In the genomic region with DNA sequence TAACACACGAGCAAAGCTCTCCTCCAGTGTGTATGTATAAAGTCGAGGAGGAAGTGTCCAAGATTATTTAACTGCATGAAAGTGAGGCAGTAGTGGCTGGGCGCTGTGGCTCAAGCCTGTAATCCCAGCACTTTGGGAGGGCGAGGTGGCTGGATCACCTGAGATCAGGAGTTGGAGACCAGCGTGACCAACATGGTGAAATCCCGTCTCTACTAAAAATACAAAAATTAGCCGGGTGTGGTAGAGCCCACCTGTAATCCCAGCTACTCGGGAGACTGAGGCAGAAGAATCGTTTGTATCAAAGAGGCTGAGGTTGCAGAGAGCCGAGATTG, we compare ENCODE assay signal across 1 cellular context.
TF ChIP-seq lines count a peak whose summit lies in the region.

No MANE protein-coding gene starts in this region.

TF ChIP-seq in K562, 482 proteins besides CTCF, POLR2A, EP300 and RAD21:
- TF ChIP-seq GATA2 (CRISPR knock-in tag; IDR thresholded peaks at IDR 0.05) (no peak), NR0B1 (IDR thresholded peaks at IDR 0.05; ENCODE audit: partially characterized antibody) (no peak), HDAC6 (IDR thresholded peaks at IDR 0.05; ENCODE audit: low read depth, low read length) (no peak), LCOR (CRISPR knock-in tag; IDR thresholded peaks at IDR 0.05) (no peak), ZC3H11A (IDR thresholded peaks at IDR 0.05; ENCODE audit: low read depth, low read length) (no peak), HDAC1 (IDR thresholded peaks at IDR 0.05) (no peak), HNRNPLL (IDR thresholded peaks at IDR 0.05; ENCODE audit: low read depth, low read length, poor library complexity, severe bottlenecking) (no peak), CBX8 (IDR thresholded peaks at IDR 0.05; ENCODE audit: borderline replicate concordance, extremely low read depth, low read depth, low read length, poor library complexity, severe bottlenecking) (no peak)
- TF ChIP-seq, protein P1, sequence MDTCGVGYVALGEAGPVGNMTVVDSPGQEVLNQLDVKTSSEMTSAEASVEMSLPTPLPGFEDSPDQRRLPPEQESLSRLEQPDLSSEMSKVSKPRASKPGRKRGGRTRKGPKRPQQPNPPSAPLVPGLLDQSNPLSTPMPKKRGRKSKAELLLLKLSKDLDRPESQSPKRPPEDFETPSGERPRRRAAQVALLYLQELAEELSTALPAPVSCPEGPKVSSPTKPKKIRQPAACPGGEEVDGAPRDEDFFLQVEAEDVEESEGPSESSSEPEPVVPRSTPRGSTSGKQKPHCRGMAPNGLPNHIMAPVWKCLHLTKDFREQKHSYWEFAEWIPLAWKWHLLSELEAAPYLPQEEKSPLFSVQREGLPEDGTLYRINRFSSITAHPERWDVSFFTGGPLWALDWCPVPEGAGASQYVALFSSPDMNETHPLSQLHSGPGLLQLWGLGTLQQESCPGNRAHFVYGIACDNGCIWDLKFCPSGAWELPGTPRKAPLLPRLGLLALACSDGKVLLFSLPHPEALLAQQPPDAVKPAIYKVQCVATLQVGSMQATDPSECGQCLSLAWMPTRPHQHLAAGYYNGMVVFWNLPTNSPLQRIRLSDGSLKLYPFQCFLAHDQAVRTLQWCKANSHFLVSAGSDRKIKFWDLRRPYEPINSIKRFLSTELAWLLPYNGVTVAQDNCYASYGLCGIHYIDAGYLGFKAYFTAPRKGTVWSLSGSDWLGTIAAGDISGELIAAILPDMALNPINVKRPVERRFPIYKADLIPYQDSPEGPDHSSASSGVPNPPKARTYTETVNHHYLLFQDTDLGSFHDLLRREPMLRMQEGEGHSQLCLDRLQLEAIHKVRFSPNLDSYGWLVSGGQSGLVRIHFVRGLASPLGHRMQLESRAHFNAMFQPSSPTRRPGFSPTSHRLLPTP (IDR thresholded peaks at IDR 0.05; ENCODE audit: borderline replicate concordance, extremely low read depth, insufficient read length): no peak
- TF ChIP-seq, protein P2, sequence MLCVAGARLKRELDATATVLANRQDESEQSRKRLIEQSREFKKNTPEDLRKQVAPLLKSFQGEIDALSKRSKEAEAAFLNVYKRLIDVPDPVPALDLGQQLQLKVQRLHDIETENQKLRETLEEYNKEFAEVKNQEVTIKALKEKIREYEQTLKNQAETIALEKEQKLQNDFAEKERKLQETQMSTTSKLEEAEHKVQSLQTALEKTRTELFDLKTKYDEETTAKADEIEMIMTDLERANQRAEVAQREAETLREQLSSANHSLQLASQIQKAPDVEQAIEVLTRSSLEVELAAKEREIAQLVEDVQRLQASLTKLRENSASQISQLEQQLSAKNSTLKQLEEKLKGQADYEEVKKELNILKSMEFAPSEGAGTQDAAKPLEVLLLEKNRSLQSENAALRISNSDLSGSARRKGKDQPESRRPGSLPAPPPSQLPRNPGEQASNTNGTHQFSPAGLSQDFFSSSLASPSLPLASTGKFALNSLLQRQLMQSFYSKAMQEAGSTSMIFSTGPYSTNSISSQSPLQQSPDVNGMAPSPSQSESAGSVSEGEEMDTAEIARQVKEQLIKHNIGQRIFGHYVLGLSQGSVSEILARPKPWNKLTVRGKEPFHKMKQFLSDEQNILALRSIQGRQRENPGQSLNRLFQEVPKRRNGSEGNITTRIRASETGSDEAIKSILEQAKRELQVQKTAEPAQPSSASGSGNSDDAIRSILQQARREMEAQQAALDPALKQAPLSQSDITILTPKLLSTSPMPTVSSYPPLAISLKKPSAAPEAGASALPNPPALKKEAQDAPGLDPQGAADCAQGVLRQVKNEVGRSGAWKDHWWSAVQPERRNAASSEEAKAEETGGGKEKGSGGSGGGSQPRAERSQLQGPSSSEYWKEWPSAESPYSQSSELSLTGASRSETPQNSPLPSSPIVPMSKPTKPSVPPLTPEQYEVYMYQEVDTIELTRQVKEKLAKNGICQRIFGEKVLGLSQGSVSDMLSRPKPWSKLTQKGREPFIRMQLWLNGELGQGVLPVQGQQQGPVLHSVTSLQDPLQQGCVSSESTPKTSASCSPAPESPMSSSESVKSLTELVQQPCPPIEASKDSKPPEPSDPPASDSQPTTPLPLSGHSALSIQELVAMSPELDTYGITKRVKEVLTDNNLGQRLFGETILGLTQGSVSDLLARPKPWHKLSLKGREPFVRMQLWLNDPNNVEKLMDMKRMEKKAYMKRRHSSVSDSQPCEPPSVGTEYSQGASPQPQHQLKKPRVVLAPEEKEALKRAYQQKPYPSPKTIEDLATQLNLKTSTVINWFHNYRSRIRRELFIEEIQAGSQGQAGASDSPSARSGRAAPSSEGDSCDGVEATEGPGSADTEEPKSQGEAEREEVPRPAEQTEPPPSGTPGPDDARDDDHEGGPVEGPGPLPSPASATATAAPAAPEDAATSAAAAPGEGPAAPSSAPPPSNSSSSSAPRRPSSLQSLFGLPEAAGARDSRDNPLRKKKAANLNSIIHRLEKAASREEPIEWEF (CRISPR knock-in tag; IDR thresholded peaks at IDR 0.05): no peak
